17 cellular contexts compared by ENCODE assay signal in genomic region chr12:31849090-31849687, GRCh38.
DNase-seq lines count a peak whose midpoint lies in the region; TF ChIP-seq lines count a peak whose summit lies in the region.
"Had no signal": no experiment of that assay in that cellular context is flagged by ENCODE, and none has a peak within 500 bp of the region (broad histone marks: within the 10 kb centered on the region; RNA-seq: fewer than 3 reads in every experiment).

No MANE protein-coding gene starts in this region.

- H3K27me3 ChIP-seq in brain microvascular endothelial cell (replicated peaks): no peaks in the 10 kb centered on the region
- H3K27me3 ChIP-seq: left lung, right atrium auricular region had no signal

- peaks cover 16% of the 10 kb centered on the region for H3K36me3 Mint-ChIP-seq in activated CD4-positive, alpha-beta T cell treated with anti-CD3 and anti-CD28 coated beads, Interleukin-2, amount 10 ng/mL, durations not matched to agents 7 days and 5 days (ENCODE audit: low read depth)
- H3K36me3 Mint-ChIP-seq in CD14-positive monocyte: peaks cover 12 to 19% of the 10 kb centered on the region in 2 donors
- H3K36me3 Mint-ChIP-seq: stimulated activated effector memory CD8-positive, alpha-beta T cell treated with anti-CD3 and anti-CD28 coated beads, Interleukin-12 subunit alpha, Interleukin-12 subunit beta, amount 100 ng/mL, for 72 hours had no signal

- CTCF ChIA-PET in activated CD4-positive, alpha-beta T cell treated with anti-CD3 and anti-CD28 coated beads, Interleukin-2, amount 10 ng/mL, durations not matched to agents 7 days and 5 days (lab: Charles Lee): no interaction called here

- no peak overlapping the region for H3K4me3 Mint-ChIP-seq in activated CD4-positive, alpha-beta T cell treated with anti-CD3 and anti-CD28 coated beads, Interleukin-2, amount 10 ng/mL, durations not matched to agents 7 days and 5 days
- no peak overlapping the region for H3K4me3 Mint-ChIP-seq in CD14-positive monocyte
- H3K4me3 Mint-ChIP-seq: activated CD8-positive, alpha-beta T cell treated with anti-CD3 and anti-CD28 coated beads for 36 hours; naive thymus-derived CD8-positive, alpha-beta T cell; stimulated activated effector memory CD8-positive, alpha-beta T cell treated with anti-CD3 and anti-CD28 coated beads, Interleukin-12 subunit alpha, Interleukin-12 subunit beta, amount 100 ng/mL, for 72 hours had no signal

- POLR2A ChIA-PET in activated CD4-positive, alpha-beta T cell treated with anti-CD3 and anti-CD28 coated beads, Interleukin-2, amount 10 ng/mL, durations not matched to agents 7 days and 5 days (lab: Charles Lee): no interaction called here

- in situ Hi-C loops in brain microvascular endothelial cell (cut with HindIII; ENCODE audit: low pct_ligation_motif_present, low sequenced_read_pairs): no loop called here

- no peaks in the 10 kb centered on the region for H3K27me3 Mint-ChIP-seq in activated CD4-positive, alpha-beta T cell treated with anti-CD3 and anti-CD28 coated beads, Interleukin-2, amount 10 ng/mL, durations not matched to agents 7 days and 5 days
- peaks cover 0 to 2% (median 0%) of the 10 kb centered on the region in 3 donors for H3K27me3 Mint-ChIP-seq in CD14-positive monocyte (ENCODE audit: low read depth in 3 of 3)
- H3K27me3 Mint-ChIP-seq: activated CD8-positive, alpha-beta T cell treated with anti-CD3 and anti-CD28 coated beads for 36 hours; naive thymus-derived CD8-positive, alpha-beta T cell had no signal

- H3K4me3 ChIP-seq in brain microvascular endothelial cell (ENCODE audit: low read depth, low read length): no peak overlapping the region
- H3K4me3 ChIP-seq: left lung, right atrium auricular region had no signal

- no peak overlapping the region for H3K27ac ChIP-seq in brain microvascular endothelial cell
- no peak overlapping the region for H3K27ac ChIP-seq in caudate nucleus (ENCODE audit: low read depth, low read length)
- H3K27ac ChIP-seq: left lung, right atrium auricular region had no signal

- TF ChIP-seq CTCF in brain microvascular endothelial cell (IDR thresholded peaks at IDR 0.05; ENCODE audit: low read depth, low read length, missing control alignments) (no peak), CD14-positive monocyte (IDR thresholded peaks at IDR 0.05) (no peak)

- H3K36me3 ChIP-seq in brain microvascular endothelial cell (replicated peaks): no peaks in the 10 kb centered on the region
- H3K36me3 ChIP-seq: left lung, right atrium auricular region had no signal

- intact Hi-C loops in CD14-positive monocyte (cut with micrococcal nuclease): no loop called here

- H3K27ac Mint-ChIP-seq in activated CD4-positive, alpha-beta T cell treated with anti-CD3 and anti-CD28 coated beads, Interleukin-2, amount 10 ng/mL, durations not matched to agents 7 days and 5 days: no peak overlapping the region
- H3K27ac Mint-ChIP-seq in CD14-positive monocyte: no peak overlapping the region
- H3K27ac Mint-ChIP-seq: activated CD8-positive, alpha-beta T cell treated with anti-CD3 and anti-CD28 coated beads for 36 hours; naive thymus-derived CD8-positive, alpha-beta T cell; stimulated activated effector memory CD8-positive, alpha-beta T cell treated with anti-CD3 and anti-CD28 coated beads, Interleukin-12 subunit alpha, Interleukin-12 subunit beta, amount 100 ng/mL, for 72 hours had no signal

- no peaks in the 10 kb centered on the region for H3K4me1 Mint-ChIP-seq in activated CD4-positive, alpha-beta T cell treated with anti-CD3 and anti-CD28 coated beads, Interleukin-2, amount 10 ng/mL, durations not matched to agents 7 days and 5 days
- peaks cover 19% of the 10 kb centered on the region for H3K4me1 Mint-ChIP-seq in CD14-positive monocyte
- H3K4me1 Mint-ChIP-seq: stimulated activated effector memory CD8-positive, alpha-beta T cell treated with anti-CD3 and anti-CD28 coated beads, Interleukin-12 subunit alpha, Interleukin-12 subunit beta, amount 100 ng/mL, for 72 hours had no signal

- DNase-seq in activated CD4-positive, alpha-beta T cell treated with anti-CD3 and anti-CD28 coated beads, Interleukin-2, amount 10 ng/mL, durations not matched to agents 7 days and 5 days: peak; percentile 12
- DNase-seq in activated CD4-positive, alpha-beta T cell treated with anti-CD3 and anti-CD28 coated beads, Interleukin-2, amount 50 U/mL, for 4 hours: no peak
- DNase-seq in NAMALWA (ENCODE audit: low spot score) (peak; percentile 60), brain microvascular endothelial cell (peak; percentile 11), myocyte (ENCODE audit: low read depth) (peak; percentile 7), caudate nucleus (lab: John Stamatoyannopoulos, UW) (no peak), CD14-positive monocyte (ENCODE audit: low spot score) (no peak), NCI-H2081 treated with DMSO at 0.1 percent for 48 hours (lab: John Stamatoyannopoulos, UW) (no peak)
- DNase-seq: activated CD8-positive, alpha-beta T cell treated with anti-CD3 and anti-CD28 coated beads for 36 hours; activated gamma-delta T cell; head of caudate nucleus; left lung; stimulated activated CD4-positive, alpha-beta T cell treated with anti-CD3 and anti-CD28 coated beads, Interleukin-2, amount 100 ng/mL, for 48 hours; T1000 had no signal

- H3K9me3 Mint-ChIP-seq in activated CD4-positive, alpha-beta T cell treated with anti-CD3 and anti-CD28 coated beads, Interleukin-2, amount 10 ng/mL, durations not matched to agents 7 days and 5 days: peaks cover 55% of the 10 kb centered on the region
- H3K9me3 Mint-ChIP-seq in CD14-positive monocyte: peaks cover 21 to 75% (median 49%) of the 10 kb centered on the region in 7 donors

Comparison
In these comparisons a context has a peak if more than half of its experiments do, and no peak if none do; other contexts are left out.
1. DNase-seq: peak in activated CD4-positive, alpha-beta T cell treated with anti-CD3 and anti-CD28 coated beads, Interleukin-2, amount 10 ng/mL, durations not matched to agents 7 days and 5 days (single experiment), NAMALWA (single experiment), brain microvascular endothelial cell (single experiment) and myocyte (single experiment); none in activated CD4-positive, alpha-beta T cell treated with anti-CD3 and anti-CD28 coated beads, Interleukin-2, amount 50 U/mL, for 4 hours (0 of 2), caudate nucleus (0 of 61), CD14-positive monocyte (single experiment) and NCI-H2081 treated with DMSO at 0.1 percent for 48 hours (single experiment).